Comparison of ENCODE assay signal across 19 cellular contexts in the genomic region with DNA sequence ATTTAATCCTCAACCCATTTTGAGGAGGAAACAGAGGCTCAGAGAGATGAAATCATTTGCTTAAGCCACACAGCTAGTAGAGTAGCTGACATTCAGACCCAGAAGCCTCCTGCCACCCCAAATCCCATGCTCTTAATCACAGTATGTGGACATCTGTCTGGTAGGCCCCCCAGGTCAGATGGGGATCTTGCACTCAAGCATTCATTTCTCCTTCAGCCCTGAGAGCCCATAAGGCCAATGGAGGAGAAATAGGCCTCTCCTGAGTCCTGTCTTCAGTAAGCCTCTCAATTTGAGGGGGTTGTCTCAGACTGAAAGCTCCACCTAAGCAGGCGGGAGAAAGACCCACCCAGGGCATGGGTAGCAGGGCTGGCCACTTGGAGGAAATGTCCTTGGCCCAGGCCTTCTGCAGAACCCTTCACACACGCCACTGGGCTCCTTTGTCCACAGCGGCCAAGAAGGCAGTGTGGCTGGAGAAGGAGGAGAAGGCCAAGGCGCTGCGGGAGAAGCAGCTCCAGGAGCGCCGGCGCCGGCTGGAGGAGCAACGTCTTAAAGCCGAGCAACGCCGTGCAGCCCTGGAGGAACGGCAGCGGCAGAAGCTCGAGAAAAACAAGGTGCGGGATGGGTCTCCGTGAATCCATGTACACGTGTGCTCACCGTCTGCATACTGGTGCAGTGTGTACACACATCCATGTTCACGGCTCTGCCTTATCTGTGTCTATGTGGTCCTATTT. TPM values are rescaled to one million over a fixed set of nuclear protein-coding genes. Genes with fewer than 3 reads are reported as not detected.
DNase-seq lines count a peak whose midpoint lies in the region; ATAC-seq and TF ChIP-seq lines count a peak whose summit lies in the region.
"Had no signal": no experiment of that assay in that cellular context is flagged by ENCODE, and none has a peak within 500 bp of the region (broad histone marks: within the 10 kb centered on the region; RNA-seq: fewer than 3 reads in every experiment).

No MANE protein-coding gene starts in this region.

- H4K12ac ChIP-seq in trophoblast cell (ENCODE audit: low read depth, low read length): no peak overlapping the region

- no peak overlapping the region for H4K91ac ChIP-seq in trophoblast cell (ENCODE audit: low read depth, low read length)

- no peak overlapping the region for H3K27ac ChIP-seq in CD4-positive, alpha-beta T cell (ENCODE audit: low read depth, low read length)
- H3K27ac ChIP-seq in HUES48 (ENCODE audit: low read depth, low read length): peak overlapping the region; percentile 59
- H3K27ac ChIP-seq in caudate nucleus (ENCODE audit: low read depth, low read length): peak overlapping the region; percentile 74
- no peak overlapping the region for H3K27ac ChIP-seq in trophoblast cell (ENCODE audit: low read depth, low read length)
- H3K27ac ChIP-seq: ovary had no signal

- peak overlapping the region; percentile 51 for H3K27ac Mint-ChIP-seq in CD4-positive, alpha-beta T cell
- no peak overlapping the region for H3K27ac Mint-ChIP-seq in mesothelial cell of epicardium

- H4K8ac ChIP-seq in trophoblast cell (ENCODE audit: low read depth, low read length): no peak overlapping the region

- no peak for TF ChIP-seq CTCF in CD4-positive, alpha-beta T cell (IDR thresholded peaks at IDR 0.05)
- no peak for TF ChIP-seq CTCF in mesothelial cell of epicardium (IDR thresholded peaks at IDR 0.05; ENCODE audit: unreplicated experiment)

- peaks cover 25% of the 10 kb centered on the region for H3K4me1 Mint-ChIP-seq in CD4-positive, alpha-beta T cell (ENCODE audit: low read depth)
- H3K4me1 Mint-ChIP-seq in mesothelial cell of epicardium: no peaks in the 10 kb centered on the region

- H2BK12ac ChIP-seq in trophoblast cell (ENCODE audit: low read length): no peak overlapping the region

- H2BK5ac ChIP-seq in trophoblast cell (ENCODE audit: low read depth, low read length, poor library complexity): no peak overlapping the region

- H3K36me3 ChIP-seq in HUES48 (ENCODE audit: control insufficient read depth, insufficient read depth, low read length) (peaks cover 40% of the 10 kb centered on the region), trophoblast cell (ENCODE audit: control insufficient read depth in 1 of 2, insufficient read depth in 2 of 2, low read length in 2 of 2) (peaks cover 75 to 85% of the 10 kb centered on the region in 2 experiments), H7 (replicated peaks; ENCODE audit: control insufficient read depth, insufficient read depth, low read length) (peaks cover 18% of the 10 kb centered on the region)
- H3K36me3 ChIP-seq: ovary had no signal

- no peak for ATAC-seq in CD4-positive, alpha-beta T cell (ENCODE audit: poor library complexity)
- ATAC-seq: activated T-cell treated with anti-CD3 and anti-CD28 coated beads, Interleukin-2, amount 50 U/mL, for 72 hours; stimulated activated naive CD8-positive, alpha-beta T cell treated with anti-CD3 and anti-CD28 coated beads, Interleukin-15, Interleukin-2, amounts not matched to agents 100 U/mL and 50 U/mL, for 24 hours had no signal

- H3K4me2 ChIP-seq in trophoblast cell (ENCODE audit: low read length): no peak overlapping the region

- H3K9me3 Mint-ChIP-seq in CD4-positive, alpha-beta T cell: no peaks in the 10 kb centered on the region
- no peaks in the 10 kb centered on the region for H3K9me3 Mint-ChIP-seq in mesothelial cell of epicardium
- H3K9me3 Mint-ChIP-seq: activated T-cell treated with anti-CD3 and anti-CD28 coated beads, Interleukin-2, amount 50 U/mL, for 72 hours had no signal

- no peak overlapping the region for H3K4me3 Mint-ChIP-seq in CD4-positive, alpha-beta T cell
- no peak overlapping the region for H3K4me3 Mint-ChIP-seq in mesothelial cell of epicardium
- H3K4me3 Mint-ChIP-seq: activated T-cell treated with anti-CD3 and anti-CD28 coated beads, Interleukin-2, amount 50 U/mL, for 72 hours had no signal

- H3K18ac ChIP-seq in trophoblast cell (ENCODE audit: low read length): peak overlapping the region; percentile 12

- H3K9ac ChIP-seq in HUES48 (ENCODE audit: low read depth, low read length) (no peak overlapping the region), trophoblast cell (ENCODE audit: low read length) (no peak overlapping the region)

- no peak overlapping the region for H3K14ac ChIP-seq in trophoblast cell (ENCODE audit: low read length)

- intact Hi-C loops in CD4-positive, alpha-beta T cell (cut with DNase I, micrococcal nuclease): no loop called here

- peaks cover 10% of the 10 kb centered on the region; the same call in 1 of the 2 replicates for H3K4me1 ChIP-seq in HUES48 (ENCODE audit: control insufficient read depth, insufficient read depth, low read length)
- peaks cover 0 to 4% of the 10 kb centered on the region in 2 experiments for H3K4me1 ChIP-seq in trophoblast cell (ENCODE audit: control insufficient read depth in 1 of 2, insufficient read depth in 2 of 2, low read length in 2 of 2)

- H3K4me3 ChIP-seq in HUES48 (ENCODE audit: low read depth, low read length): no peak overlapping the region
- no peak overlapping the region for H3K4me3 ChIP-seq in trophoblast cell (ENCODE audit: low read depth, low read length)
- no peak overlapping the region for H3K4me3 ChIP-seq in H7 (ENCODE audit: insufficient read depth, low read depth, low read length)
- H3K4me3 ChIP-seq: ovary had no signal

- H3K36me3 Mint-ChIP-seq in CD4-positive, alpha-beta T cell (ENCODE audit: low read depth): peaks cover 77% of the 10 kb centered on the region
- peaks cover 26% of the 10 kb centered on the region for H3K36me3 Mint-ChIP-seq in mesothelial cell of epicardium

- no CpG with 5 or more reads among the region's 21 CpGs for WGBS in trophoblast cell (ENCODE audit: extremely low coverage, insufficient coverage, insufficient read length)

- no peak overlapping the region for H3K4ac ChIP-seq in trophoblast cell (ENCODE audit: low read depth, low read length)

- no peak overlapping the region for H2BK120ac ChIP-seq in trophoblast cell (ENCODE audit: insufficient read depth, low read length, poor library complexity)

- POLR2A ChIA-PET in CD4-positive, alpha-beta T cell (lab: Charles Lee): interaction anchor here (2.2 kb wide), 1 partner anchor 10 kb away, joined by 12 read pairs; no protein-coding TSS in a partner anchor

- no peak overlapping the region for H2AFZ ChIP-seq in trophoblast cell (ENCODE audit: insufficient read depth, low read length, poor library complexity)

- CTCF ChIA-PET in CD4-positive, alpha-beta T cell (lab: Charles Lee): interaction anchor here (1.2 kb wide), 1 partner anchor 16 kb away, joined by 4 read pairs; no protein-coding TSS in a partner anchor

- H3K79me2 ChIP-seq in trophoblast cell (ENCODE audit: control insufficient read depth, insufficient read depth, low read length, poor library complexity): peaks cover 3% of the 10 kb centered on the region

- H2AK5ac ChIP-seq in trophoblast cell (ENCODE audit: low read length): no peak overlapping the region

- no peak for DNase-seq in CD4-positive, alpha-beta T cell
- DNase-seq in caudate nucleus (lab: John Stamatoyannopoulos, UW) (no peak), trophoblast cell (no peak), NOMO-1 treated with DMSO at 0.1 percent for 48 hours (lab: John Stamatoyannopoulos, UW; ENCODE audit: unreplicated experiment) (no peak), mesothelial cell of epicardium (ENCODE audit: low spot score in 2 of 2, unreplicated experiment in 2 of 2) (no peak), H7 (no peak)
- DNase-seq: activated CD4-positive, alpha-beta T cell treated with anti-CD3 and anti-CD28 coated beads, Interleukin-2, amount 50 U/mL, for 4 hours; activated T-cell treated with anti-CD3 and anti-CD28 coated beads, Interleukin-2, amount 50 U/mL, for 72 hours; amygdala; cortex of kidney; DMS79; erythroblast; NCI-H146; NCI-H2227 treated with DMSO at 0.1 percent for 48 hours; ovary; stimulated activated CD4-positive, alpha-beta T cell treated with anti-CD3 and anti-CD28 coated beads, Interleukin-12 subunit alpha, Interleukin-12 subunit beta, amount 100 ng/mL, for 4 hours; stimulated activated naive CD8-positive, alpha-beta T cell treated with anti-CD3 and anti-CD28 coated beads, Interleukin-15, Interleukin-2, amounts not matched to agents 100 U/mL and 50 U/mL, for 24 hours; T-helper 9 cell had no signal

- H3K23ac ChIP-seq in trophoblast cell (ENCODE audit: low read length): no peak overlapping the region

- H3K27me3 Mint-ChIP-seq in CD4-positive, alpha-beta T cell: no peaks in the 10 kb centered on the region
- H3K27me3 Mint-ChIP-seq in mesothelial cell of epicardium (ENCODE audit: low read depth): no peaks in the 10 kb centered on the region

- no peaks in the 10 kb centered on the region for H3K9me3 ChIP-seq in CD4-positive, alpha-beta T cell (ENCODE audit: control insufficient read depth, low read length)
- H3K9me3 ChIP-seq in HUES48 (ENCODE audit: control insufficient read depth, insufficient read depth, low read length) (no peaks in the 10 kb centered on the region), trophoblast cell (ENCODE audit: insufficient read depth, low read depth, low read length) (no peaks in the 10 kb centered on the region)
- H3K9me3 ChIP-seq: ovary had no signal

- no peaks in the 10 kb centered on the region for H3K79me1 ChIP-seq in trophoblast cell (ENCODE audit: low read length)

- no peaks in the 10 kb centered on the region for H3K27me3 ChIP-seq in CD4-positive, alpha-beta T cell (ENCODE audit: control insufficient read depth, insufficient read depth, low read length)
- H3K27me3 ChIP-seq in HUES48 (ENCODE audit: control insufficient read depth, insufficient read depth, low read length) (no peaks in the 10 kb centered on the region), trophoblast cell (ENCODE audit: insufficient read depth, low read length) (no peaks in the 10 kb centered on the region), H7 (ENCODE audit: control insufficient read depth, insufficient read depth, low read length) (no peaks in the 10 kb centered on the region; the same call in 1 of the 2 replicates)
- H3K27me3 ChIP-seq: ovary had no signal

RNA-seq across cellular contexts. Expression of gene MAP7D1, which starts 16.2 kb away (rescaled TPM):
- total RNA-seq in CD4-positive, alpha-beta T cell: 100 to 1,000 TPM; 156 to 163 TPM
- polyA plus RNA-seq in trophoblast cell (2013): 96.6 and 97.6 TPM in 2 replicates
- total RNA-seq in mesothelial cell of epicardium: 97.8 to 103 TPM (median 101 TPM) in 3 replicates
- total RNA-seq in H7 (2014; rRNA removed; shearing (Covaris generic)): 146 TPM in 2 replicates

RNA-seq across cellular contexts. Expression of gene TRAPPC3, which starts 22.9 kb away (rescaled TPM):
- total RNA-seq in CD4-positive, alpha-beta T cell: 10 to 100 TPM; 18.4 to 21.3 TPM
- polyA plus RNA-seq in trophoblast cell (2013): 62.9 and 66.9 TPM in 2 replicates
- 64.8 to 68.5 TPM (median 68.5 TPM) in 3 replicates for total RNA-seq in mesothelial cell of epicardium
- 97.3 and 111 TPM in 2 replicates for total RNA-seq in H7 (2014; rRNA removed; shearing (Covaris generic))

RNA-seq across cellular contexts. Expression of gene COL8A2, which starts 47.2 kb away (rescaled TPM):
- under 1 TPM; 0.05 to 0.06 TPM for total RNA-seq in CD4-positive, alpha-beta T cell
- polyA plus RNA-seq in trophoblast cell (2013): 0.25 and 0.27 TPM in 2 replicates
- 9.0 to 10.5 TPM (median 10.4 TPM) in 3 replicates for total RNA-seq in mesothelial cell of epicardium
- total RNA-seq in H7 (2014; rRNA removed; shearing (Covaris generic)): 1.6 TPM in 2 replicates

RNA-seq across cellular contexts. Expression of gene THRAP3, which starts 52.1 kb away (rescaled TPM):
- 10 to 100 TPM; 68.7 to 76.1 TPM for total RNA-seq in CD4-positive, alpha-beta T cell
- 95.1 and 102 TPM in 2 replicates for polyA plus RNA-seq in trophoblast cell (2013)
- 117 to 121 TPM (median 119 TPM) in 3 replicates for total RNA-seq in mesothelial cell of epicardium
- 82.7 and 90.7 TPM in 2 replicates for total RNA-seq in H7 (2014; rRNA removed; shearing (Covaris generic))

Comparison
In these comparisons a context has a peak if more than half of its experiments do, and no peak if none do; other contexts are left out.
1. H3K27ac ChIP-seq: peak in HUES48 (single experiment) and caudate nucleus (single experiment); none in CD4-positive, alpha-beta T cell (single experiment) and trophoblast cell (single experiment).